11 cellular contexts compared by ENCODE assay signal in genomic region chr4:150769235-150769634, GRCh38.
DNase-seq lines count a peak whose midpoint lies in the region; ATAC-seq, FAIRE-seq and TF ChIP-seq lines count a peak whose summit lies in the region.
"Had no signal": no experiment of that assay in that cellular context is flagged by ENCODE, and none has a peak within 500 bp of the region (broad histone marks: within the 10 kb centered on the region; RNA-seq: fewer than 3 reads in every experiment).

No MANE protein-coding gene starts in this region.

- H3K27ac ChIP-seq in CD4-positive, alpha-beta T cell (ENCODE audit: low read depth, low read length) = no peak overlapping the region
- no peak overlapping the region for H3K27ac ChIP-seq in gastrocnemius medialis

- in situ Hi-C loops in gastrocnemius medialis (cut with MboI; ENCODE audit: low sequenced_read_pairs in 4 of 4) = no loop called here

- peaks cover 5% of the 10 kb centered on the region for H3K9me3 Mint-ChIP-seq in CD4-positive, alpha-beta T cell
- H3K9me3 Mint-ChIP-seq: CD8-positive, alpha-beta T cell had no signal

- H3K27me3 ChIP-seq in CD4-positive, alpha-beta T cell (ENCODE audit: control insufficient read depth, insufficient read depth, low read length) = no peaks in the 10 kb centered on the region
- no peaks in the 10 kb centered on the region for H3K27me3 ChIP-seq in gastrocnemius medialis

- CTCF ChIA-PET in CD4-positive, alpha-beta T cell (lab: Charles Lee) = no interaction called here

- H3K27ac Mint-ChIP-seq in CD4-positive, alpha-beta T cell = no peak overlapping the region
- H3K27ac Mint-ChIP-seq: CD8-positive, alpha-beta T cell had no signal

- peak; percentile 86 for DNase-seq in A172 (ENCODE audit: low spot score)
- peak; percentile 6 for DNase-seq in H54 (ENCODE audit: insufficient read length, low spot score)
- DNase-seq in foreskin fibroblast = peak; percentile 62 to 77
- DNase-seq in CD4-positive, alpha-beta T cell = no peak
- DNase-seq in NCI-H2029 (lab: John Stamatoyannopoulos, UW) = no peak
- DNase-seq in gastrocnemius medialis = no peak
- DNase-seq: activated T-cell treated with anti-CD3 and anti-CD28 coated beads for 4 hours; CD8-positive, alpha-beta T cell; posterior cingulate gyrus had no signal

- H3K4me3 ChIP-seq in foreskin fibroblast (ENCODE audit: low read depth in 1 of 2, low read length in 2 of 2) (no peak overlapping the region), gastrocnemius medialis (no peak overlapping the region)

- POLR2A ChIA-PET in CD4-positive, alpha-beta T cell (lab: Charles Lee) = no interaction called here

- H3K4me1 Mint-ChIP-seq in CD4-positive, alpha-beta T cell (ENCODE audit: low read depth) = no peaks in the 10 kb centered on the region

- TF ChIP-seq POLR2A in H54 (IDR thresholded peaks at IDR 0.05; ENCODE audit: low read depth, low read length) (no peak), gastrocnemius medialis (IDR thresholded peaks at IDR 0.05) (no peak)

- FAIRE-seq in H54 (lab: Jason Lieb, UNC) = peak; percentile 72

- H3K36me3 ChIP-seq in gastrocnemius medialis = no peaks in the 10 kb centered on the region

- H3K36me3 Mint-ChIP-seq in CD4-positive, alpha-beta T cell (ENCODE audit: low read depth) = peaks cover 34% of the 10 kb centered on the region

- H3K27me3 Mint-ChIP-seq in CD4-positive, alpha-beta T cell = no peaks in the 10 kb centered on the region

- H3K9me3 ChIP-seq in CD4-positive, alpha-beta T cell (ENCODE audit: control insufficient read depth, low read length) = no peaks in the 10 kb centered on the region
- no peaks in the 10 kb centered on the region for H3K9me3 ChIP-seq in gastrocnemius medialis

- intact Hi-C loops in CD4-positive, alpha-beta T cell (cut with DNase I, micrococcal nuclease) = no loop called here
- intact Hi-C loops in gastrocnemius medialis (cut with DNase I; ENCODE audit: low total_unique reads) = no loop called here

- TF ChIP-seq CTCF in foreskin fibroblast (IDR thresholded peaks at IDR 0.05; ENCODE audit: low read depth, low read length) (no peak), gastrocnemius medialis (IDR thresholded peaks at IDR 0.05 in 4 of 5, conservative IDR thresholded peaks at IDR 0.05 in 1 of 5) (no peak)
- TF ChIP-seq CTCF in CD4-positive, alpha-beta T cell (IDR thresholded peaks at IDR 0.05) = no peak

- H3K4me1 ChIP-seq in gastrocnemius medialis = no peaks in the 10 kb centered on the region

- H3K4me3 Mint-ChIP-seq in CD4-positive, alpha-beta T cell = no peak overlapping the region
- H3K4me3 Mint-ChIP-seq: CD8-positive, alpha-beta T cell had no signal

- ATAC-seq in SK-N-SH treated with all-trans-retinoic acid at 6 μM for 48 hours = peak; percentile 86
- no peak for ATAC-seq in CD4-positive, alpha-beta T cell (ENCODE audit: poor library complexity)
- no peak for ATAC-seq in HG03135 (IDR thresholded peaks at IDR 0.05; ENCODE audit: unreplicated experiment)
- no peak for ATAC-seq in gastrocnemius medialis
- ATAC-seq: CD8-positive, alpha-beta T cell had no signal

TF ChIP-seq in SK-N-SH treated with all-trans-retinoic acid at 6 μM for 48 hours, 23 proteins besides CTCF, POLR2A, EP300 and RAD21:
- TF ChIP-seq BACH2 (CRISPR knock-in tag; IDR thresholded peaks at IDR 0.05; ENCODE audit: borderline replicate concordance) (no peak), RARB (CRISPR knock-in tag; IDR thresholded peaks at IDR 0.05) (no peak), ZC3H10 (CRISPR knock-in tag; IDR thresholded peaks at IDR 0.05) (no peak)
- TF ChIP-seq, protein P1, sequence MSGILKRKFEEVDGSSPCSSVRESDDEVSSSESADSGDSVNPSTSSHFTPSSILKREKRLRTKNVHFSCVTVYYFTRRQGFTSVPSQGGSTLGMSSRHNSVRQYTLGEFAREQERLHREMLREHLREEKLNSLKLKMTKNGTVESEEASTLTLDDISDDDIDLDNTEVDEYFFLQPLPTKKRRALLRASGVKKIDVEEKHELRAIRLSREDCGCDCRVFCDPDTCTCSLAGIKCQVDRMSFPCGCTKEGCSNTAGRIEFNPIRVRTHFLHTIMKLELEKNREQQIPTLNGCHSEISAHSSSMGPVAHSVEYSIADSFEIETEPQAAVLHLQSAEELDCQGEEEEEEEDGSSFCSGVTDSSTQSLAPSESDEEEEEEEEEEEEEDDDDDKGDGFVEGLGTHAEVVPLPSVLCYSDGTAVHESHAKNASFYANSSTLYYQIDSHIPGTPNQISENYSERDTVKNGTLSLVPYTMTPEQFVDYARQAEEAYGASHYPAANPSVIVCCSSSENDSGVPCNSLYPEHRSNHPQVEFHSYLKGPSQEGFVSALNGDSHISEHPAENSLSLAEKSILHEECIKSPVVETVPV (CRISPR knock-in tag; IDR thresholded peaks at IDR 0.05) = no peak
- TF ChIP-seq, protein P2, sequence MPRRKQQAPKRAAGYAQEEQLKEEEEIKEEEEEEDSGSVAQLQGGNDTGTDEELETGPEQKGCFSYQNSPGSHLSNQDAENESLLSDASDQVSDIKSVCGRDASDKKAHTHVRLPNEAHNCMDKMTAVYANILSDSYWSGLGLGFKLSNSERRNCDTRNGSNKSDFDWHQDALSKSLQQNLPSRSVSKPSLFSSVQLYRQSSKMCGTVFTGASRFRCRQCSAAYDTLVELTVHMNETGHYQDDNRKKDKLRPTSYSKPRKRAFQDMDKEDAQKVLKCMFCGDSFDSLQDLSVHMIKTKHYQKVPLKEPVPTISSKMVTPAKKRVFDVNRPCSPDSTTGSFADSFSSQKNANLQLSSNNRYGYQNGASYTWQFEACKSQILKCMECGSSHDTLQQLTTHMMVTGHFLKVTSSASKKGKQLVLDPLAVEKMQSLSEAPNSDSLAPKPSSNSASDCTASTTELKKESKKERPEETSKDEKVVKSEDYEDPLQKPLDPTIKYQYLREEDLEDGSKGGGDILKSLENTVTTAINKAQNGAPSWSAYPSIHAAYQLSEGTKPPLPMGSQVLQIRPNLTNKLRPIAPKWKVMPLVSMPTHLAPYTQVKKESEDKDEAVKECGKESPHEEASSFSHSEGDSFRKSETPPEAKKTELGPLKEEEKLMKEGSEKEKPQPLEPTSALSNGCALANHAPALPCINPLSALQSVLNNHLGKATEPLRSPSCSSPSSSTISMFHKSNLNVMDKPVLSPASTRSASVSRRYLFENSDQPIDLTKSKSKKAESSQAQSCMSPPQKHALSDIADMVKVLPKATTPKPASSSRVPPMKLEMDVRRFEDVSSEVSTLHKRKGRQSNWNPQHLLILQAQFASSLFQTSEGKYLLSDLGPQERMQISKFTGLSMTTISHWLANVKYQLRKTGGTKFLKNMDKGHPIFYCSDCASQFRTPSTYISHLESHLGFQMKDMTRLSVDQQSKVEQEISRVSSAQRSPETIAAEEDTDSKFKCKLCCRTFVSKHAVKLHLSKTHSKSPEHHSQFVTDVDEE (CRISPR knock-in tag; IDR thresholded peaks at IDR 0.05) = no peak

Comparison
In these comparisons a context has a peak if more than half of its experiments do, and no peak if none do; other contexts are left out.
1. DNase-seq: peak in A172 (single experiment), H54 (single experiment) and foreskin fibroblast (2 of 2); none in CD4-positive, alpha-beta T cell (0 of 10), NCI-H2029 (single experiment) and gastrocnemius medialis (0 of 2).